7 cellular contexts compared by ENCODE assay signal in the genomic region with DNA sequence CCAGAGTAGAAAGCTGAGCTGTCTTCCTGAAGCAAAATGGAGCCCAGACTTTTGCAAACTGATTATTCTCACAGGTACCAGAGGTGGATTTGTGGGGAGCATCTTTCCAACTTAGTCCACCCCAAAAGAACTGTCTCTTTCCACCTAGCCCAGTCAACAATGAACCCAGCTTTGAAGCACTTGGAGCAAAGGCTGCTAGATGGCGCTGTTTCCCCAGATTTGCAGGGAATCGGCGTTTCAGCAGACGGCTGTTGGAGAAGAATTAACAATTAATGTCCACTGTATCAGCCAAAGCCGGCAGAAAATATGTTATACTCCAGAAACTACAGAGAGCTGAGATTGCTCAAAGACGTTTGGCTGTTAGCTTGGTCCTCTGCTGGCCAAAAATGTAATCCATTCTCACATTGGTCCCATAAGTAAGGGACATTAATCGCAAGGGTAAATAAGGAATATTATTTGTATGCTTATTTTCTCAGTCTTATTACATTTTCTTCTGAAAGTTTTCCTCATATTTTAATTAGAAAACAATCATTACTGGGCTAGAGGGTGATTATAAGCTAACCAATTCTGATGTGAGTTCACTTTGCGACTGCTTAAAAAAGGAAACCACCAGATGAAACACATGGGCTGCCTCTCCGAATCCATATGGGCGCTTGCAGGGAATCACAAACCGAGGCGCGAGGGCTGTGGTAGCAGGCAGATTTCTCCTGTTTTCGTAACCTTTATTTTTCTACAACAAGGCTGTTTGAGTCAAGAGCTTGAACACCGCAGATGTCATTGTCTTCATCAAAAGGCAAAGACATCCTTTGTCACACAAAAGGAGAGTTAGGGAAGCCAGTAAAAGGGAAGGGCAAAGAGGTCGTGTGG.
DNase-seq lines count a peak whose midpoint lies in the region; ATAC-seq, FAIRE-seq and TF ChIP-seq lines count a peak whose summit lies in the region.

No MANE protein-coding gene starts in this region.

- H3K4me3 ChIP-seq in fibroblast of villous mesenchyme (ENCODE audit: low read depth, low read length), result no peak overlapping the region
- peak overlapping the region in 1 of 4 donors; percentile 24 for H3K4me3 ChIP-seq in pancreas

- H3K27ac Mint-ChIP-seq in T-helper 2 cell treated with Interferon-gamma antibody and Interleukin-4, amounts not matched to agents 5 μg/mL and 100 μg/mL, for 36 hours, result no peak overlapping the region

- H3K36me3 Mint-ChIP-seq in T-helper 2 cell treated with Interferon-gamma antibody and Interleukin-4, amounts not matched to agents 5 μg/mL and 100 μg/mL, for 36 hours (ENCODE audit: low read depth), result no peaks in the 10 kb centered on the region

- H3K4me1 Mint-ChIP-seq in T-helper 2 cell treated with Interferon-gamma antibody and Interleukin-4, amounts not matched to agents 5 μg/mL and 100 μg/mL, for 36 hours (ENCODE audit: low read depth), result no peaks in the 10 kb centered on the region

- H3K36me3 ChIP-seq in pancreas, result no peaks in the 10 kb centered on the region

- H3K27me3 ChIP-seq in pancreas, result no peaks in the 10 kb centered on the region

- H3K27ac ChIP-seq in pancreas, result no peak overlapping the region

- ATAC-seq in GM21576 (IDR thresholded peaks at IDR 0.05; ENCODE audit: unreplicated experiment), result peak; percentile 49
- peak; percentile 64 to 88 (median 82) for ATAC-seq in pancreas

- in situ Hi-C loops in G401 (cut with HindIII; ENCODE audit: low sequenced_read_pairs), result no loop called here

- peak; percentile 87 for DNase-seq in G401 (ENCODE audit: low spot score)
- DNase-seq in NCI-H146 treated with DMSO at 0.1 percent for 48 hours (lab: John Stamatoyannopoulos, UW; ENCODE audit: unreplicated experiment), result peak; percentile 90
- peak; percentile 28 for DNase-seq in UCSD-AML1 (lab: John Stamatoyannopoulos, UW; ENCODE audit: unreplicated experiment)
- peak; percentile 26 for DNase-seq in fibroblast of villous mesenchyme (ENCODE audit: low read depth)
- peak in 5 of 6 donors; percentile 26 to 81 (median 52) for DNase-seq in pancreas
- DNase-seq in T-helper 2 cell treated with Interferon-gamma antibody and Interleukin-4, amounts not matched to agents 5 μg/mL and 100 μg/mL, for 36 hours (ENCODE audit: low spot score), result no peak

- intact Hi-C loops in pancreas (cut with DNase I), result no loop called here

- peak; percentile 54 for TF ChIP-seq CTCF in fibroblast of villous mesenchyme (IDR thresholded peaks at IDR 0.05; ENCODE audit: insufficient read depth, low read depth, low read length)
- TF ChIP-seq CTCF in pancreas (IDR thresholded peaks at IDR 0.05), result peak; percentile 40 to 75 (median 52)

- WGBS in pancreas, 2 donors, result 29 to 33% methylated on average over 16 of the region's 16 CpGs

- H3K4me1 ChIP-seq in pancreas, result no peaks in the 10 kb centered on the region

- no peak overlapping the region for H3K4me3 Mint-ChIP-seq in T-helper 2 cell treated with Interferon-gamma antibody and Interleukin-4, amounts not matched to agents 5 μg/mL and 100 μg/mL, for 36 hours

- H3K27me3 Mint-ChIP-seq in T-helper 2 cell treated with Interferon-gamma antibody and Interleukin-4, amounts not matched to agents 5 μg/mL and 100 μg/mL, for 36 hours (ENCODE audit: low read depth), result peaks cover 12% of the 10 kb centered on the region

- H3K9me3 ChIP-seq in pancreas, result no peaks in the 10 kb centered on the region

- H3K9me3 Mint-ChIP-seq in T-helper 2 cell treated with Interferon-gamma antibody and Interleukin-4, amounts not matched to agents 5 μg/mL and 100 μg/mL, for 36 hours, result no peaks in the 10 kb centered on the region

- no peak for FAIRE-seq in pancreas (lab: Jason Lieb, UNC)
